In genomic region chr3:192991351-192991750, GRCh38 we compare ENCODE assay signal across 9 cellular contexts.
"Had no signal": no experiment of that assay in that cellular context is flagged by ENCODE, and none has a peak within 500 bp of the region (broad histone marks: within the 10 kb centered on the region; RNA-seq: fewer than 3 reads in every experiment).

No MANE protein-coding gene starts in this region.

- H3K4me3 ChIP-seq: GM23248, HAP-1, K562 had no signal

- DNase-seq: GM23248, GOT3, H7, HFFc6, IMR-90, KG1 had no signal

- H3K27ac ChIP-seq: GM23248 had no signal

- H3K36me3 ChIP-seq: HAP-1 had no signal

- ATAC-seq: HCT116, K562 had no signal

- H3K9me3 ChIP-seq: HAP-1 had no signal
